11 cellular contexts compared by ENCODE assay signal in the genomic region with DNA sequence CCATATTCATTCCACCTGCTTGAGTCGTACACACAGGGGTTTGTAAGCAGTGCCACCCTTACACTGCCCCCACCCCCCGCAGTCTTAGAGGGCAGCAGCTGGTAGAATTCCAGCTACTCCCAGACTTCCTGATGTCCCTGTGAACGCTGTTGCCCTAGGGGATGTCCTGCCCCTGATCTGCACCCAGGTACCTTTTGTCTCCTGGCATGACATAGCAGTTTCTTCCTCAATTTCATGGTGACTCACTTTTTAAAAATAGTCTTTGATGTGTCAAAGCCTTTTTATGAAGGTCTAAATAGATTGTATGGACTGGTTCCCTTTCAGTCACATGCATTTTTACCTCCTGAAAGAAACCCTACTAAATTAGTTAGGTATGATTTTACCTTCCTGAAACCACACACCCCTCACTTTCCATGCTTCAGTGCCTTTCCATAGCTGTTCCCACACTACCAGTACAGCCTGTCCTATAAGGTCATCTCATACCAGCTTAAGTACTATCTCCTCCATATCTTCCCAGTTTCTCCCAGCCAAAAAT.
DNase-seq lines count a peak whose midpoint lies in the region; ATAC-seq, FAIRE-seq and TF ChIP-seq lines count a peak whose summit lies in the region.
"Had no signal": no experiment of that assay in that cellular context is flagged by ENCODE, and none has a peak within 500 bp of the region (broad histone marks: within the 10 kb centered on the region; RNA-seq: fewer than 3 reads in every experiment).

No MANE protein-coding gene starts in this region.

- H3K4me3 Mint-ChIP-seq in activated CD8-positive, alpha-beta T cell treated with anti-CD3 and anti-CD28 coated beads for 36 hours, result no peak overlapping the region

- DNase-seq in GM10248 (ENCODE audit: extremely low spot score), result peak; percentile 44
- DNase-seq in HTR-8/SVneo (ENCODE audit: insufficient read length, low spot score), result peak; percentile 21
- DNase-seq in SW480 (ENCODE audit: low spot score), result peak; percentile 94
- no peak for DNase-seq in mucosa of descending colon
- DNase-seq in NCI-H128 (lab: John Stamatoyannopoulos, UW; ENCODE audit: unreplicated experiment), result no peak
- no peak for DNase-seq in activated CD8-positive, alpha-beta T cell treated with anti-CD3 and anti-CD28 coated beads for 36 hours
- DNase-seq: activated gamma-delta T cell, Karpas-422, T-helper 1 cell had no signal

- FAIRE-seq in HTR-8/SVneo (lab: Jason Lieb, UNC), result no peak
- FAIRE-seq: endometrium had no signal

- no peak overlapping the region for H3K27ac Mint-ChIP-seq in activated CD8-positive, alpha-beta T cell treated with anti-CD3 and anti-CD28 coated beads for 36 hours

- no peak for TF ChIP-seq CTCF in GM10248 (IDR thresholded peaks at IDR 0.05; ENCODE audit: control extremely low read depth, extremely low read depth, low read depth, missing control alignments)
- TF ChIP-seq CTCF in mucosa of descending colon (IDR thresholded peaks at IDR 0.05), result no peak
- no peak for TF ChIP-seq CTCF in activated CD8-positive, alpha-beta T cell treated with anti-CD3 and anti-CD28 coated beads for 36 hours (IDR thresholded peaks at IDR 0.05)

- peak; percentile 82 for ATAC-seq in mucosa of descending colon
- no peak for ATAC-seq in activated CD8-positive, alpha-beta T cell treated with anti-CD3 and anti-CD28 coated beads for 36 hours
- no peak for ATAC-seq in GM18519 (IDR thresholded peaks at IDR 0.05; ENCODE audit: low FRiP score, unreplicated experiment)

- CTCF ChIA-PET in GM10248 (lab: Yijun Ruan, JAX), result interaction anchor here (1.0 to 6.4 kb wide), 7 partner anchors 9 to 151 kb away, joined by 3 to 39 read pairs (median 9); a partner anchor contains a TSS
- CTCF ChIA-PET in activated CD8-positive, alpha-beta T cell treated with anti-CD3 and anti-CD28 coated beads for 36 hours (lab: Charles Lee), result interaction anchor here (0.8 to 2.0 kb wide), 2 partner anchors 117 to 151 kb away, joined by 3 to 10 read pairs; no protein-coding TSS in a partner anchor

- no peak overlapping the region for H3K4me3 ChIP-seq in mucosa of descending colon

- peaks cover 20% of the 10 kb centered on the region for H3K36me3 Mint-ChIP-seq in activated CD8-positive, alpha-beta T cell treated with anti-CD3 and anti-CD28 coated beads for 36 hours (ENCODE audit: low read depth)

- H3K27me3 Mint-ChIP-seq in activated CD8-positive, alpha-beta T cell treated with anti-CD3 and anti-CD28 coated beads for 36 hours, result no peaks in the 10 kb centered on the region

- peaks cover 17% of the 10 kb centered on the region for H3K4me1 Mint-ChIP-seq in activated CD8-positive, alpha-beta T cell treated with anti-CD3 and anti-CD28 coated beads for 36 hours (ENCODE audit: low read depth)

- H3K9me3 Mint-ChIP-seq in activated CD8-positive, alpha-beta T cell treated with anti-CD3 and anti-CD28 coated beads for 36 hours, result peaks cover 10% of the 10 kb centered on the region

- peaks cover 2% of the 10 kb centered on the region for H3K9me3 ChIP-seq in mucosa of descending colon

- peaks cover 9% of the 10 kb centered on the region for H3K4me1 ChIP-seq in mucosa of descending colon (ENCODE audit: low read depth)

- intact Hi-C loops in mucosa of descending colon (cut with DNase I, micrococcal nuclease), result no loop called here
- intact Hi-C loops in activated CD8-positive, alpha-beta T cell treated with anti-CD3 and anti-CD28 coated beads for 36 hours (cut with micrococcal nuclease), result no loop called here

- no peaks in the 10 kb centered on the region for H3K36me3 ChIP-seq in mucosa of descending colon (ENCODE audit: low read depth)

- POLR2A ChIA-PET in GM10248 (lab: Yijun Ruan, JAX), result interaction anchor here (0.6 to 0.8 kb wide), 2 partner anchors 14 to 19 kb away, joined by 3 read pairs; no protein-coding TSS in a partner anchor
- POLR2A ChIA-PET in activated CD8-positive, alpha-beta T cell treated with anti-CD3 and anti-CD28 coated beads for 36 hours (lab: Charles Lee), result no interaction called here

Comparison
In these comparisons a context has a peak if more than half of its experiments do, and no peak if none do; other contexts are left out.
1. DNase-seq: peak in GM10248 (single experiment), HTR-8/SVneo (single experiment) and SW480 (single experiment); none in mucosa of descending colon (0 of 3), NCI-H128 (single experiment) and activated CD8-positive, alpha-beta T cell treated with anti-CD3 and anti-CD28 coated beads for 36 hours (single experiment).